Comparison of ENCODE assay signal across 1 cellular context in the genomic region with DNA sequence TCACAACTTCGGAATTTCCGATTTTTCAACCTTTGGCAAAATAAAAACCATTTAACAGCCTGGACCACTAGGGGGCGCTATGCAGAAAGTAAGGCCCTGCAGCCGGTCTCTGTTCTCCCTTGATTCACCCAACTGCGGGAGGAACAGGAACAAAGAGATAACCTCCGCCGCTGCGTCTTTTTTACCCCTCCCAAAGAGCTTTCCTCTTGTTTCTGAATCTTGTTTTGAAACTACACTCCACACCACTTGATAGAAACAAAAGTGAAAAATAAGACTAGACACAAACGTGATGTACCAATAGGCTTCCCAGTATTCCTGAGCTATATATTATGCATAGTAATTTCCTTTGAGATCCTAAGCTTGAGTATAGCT.
TF ChIP-seq lines count a peak whose summit lies in the region.

No MANE protein-coding gene starts in this region.

TF ChIP-seq in HepG2, 621 proteins besides CTCF, POLR2A, EP300 and RAD21 (continued from another document and continues in another):
- TF ChIP-seq, protein P1, sequence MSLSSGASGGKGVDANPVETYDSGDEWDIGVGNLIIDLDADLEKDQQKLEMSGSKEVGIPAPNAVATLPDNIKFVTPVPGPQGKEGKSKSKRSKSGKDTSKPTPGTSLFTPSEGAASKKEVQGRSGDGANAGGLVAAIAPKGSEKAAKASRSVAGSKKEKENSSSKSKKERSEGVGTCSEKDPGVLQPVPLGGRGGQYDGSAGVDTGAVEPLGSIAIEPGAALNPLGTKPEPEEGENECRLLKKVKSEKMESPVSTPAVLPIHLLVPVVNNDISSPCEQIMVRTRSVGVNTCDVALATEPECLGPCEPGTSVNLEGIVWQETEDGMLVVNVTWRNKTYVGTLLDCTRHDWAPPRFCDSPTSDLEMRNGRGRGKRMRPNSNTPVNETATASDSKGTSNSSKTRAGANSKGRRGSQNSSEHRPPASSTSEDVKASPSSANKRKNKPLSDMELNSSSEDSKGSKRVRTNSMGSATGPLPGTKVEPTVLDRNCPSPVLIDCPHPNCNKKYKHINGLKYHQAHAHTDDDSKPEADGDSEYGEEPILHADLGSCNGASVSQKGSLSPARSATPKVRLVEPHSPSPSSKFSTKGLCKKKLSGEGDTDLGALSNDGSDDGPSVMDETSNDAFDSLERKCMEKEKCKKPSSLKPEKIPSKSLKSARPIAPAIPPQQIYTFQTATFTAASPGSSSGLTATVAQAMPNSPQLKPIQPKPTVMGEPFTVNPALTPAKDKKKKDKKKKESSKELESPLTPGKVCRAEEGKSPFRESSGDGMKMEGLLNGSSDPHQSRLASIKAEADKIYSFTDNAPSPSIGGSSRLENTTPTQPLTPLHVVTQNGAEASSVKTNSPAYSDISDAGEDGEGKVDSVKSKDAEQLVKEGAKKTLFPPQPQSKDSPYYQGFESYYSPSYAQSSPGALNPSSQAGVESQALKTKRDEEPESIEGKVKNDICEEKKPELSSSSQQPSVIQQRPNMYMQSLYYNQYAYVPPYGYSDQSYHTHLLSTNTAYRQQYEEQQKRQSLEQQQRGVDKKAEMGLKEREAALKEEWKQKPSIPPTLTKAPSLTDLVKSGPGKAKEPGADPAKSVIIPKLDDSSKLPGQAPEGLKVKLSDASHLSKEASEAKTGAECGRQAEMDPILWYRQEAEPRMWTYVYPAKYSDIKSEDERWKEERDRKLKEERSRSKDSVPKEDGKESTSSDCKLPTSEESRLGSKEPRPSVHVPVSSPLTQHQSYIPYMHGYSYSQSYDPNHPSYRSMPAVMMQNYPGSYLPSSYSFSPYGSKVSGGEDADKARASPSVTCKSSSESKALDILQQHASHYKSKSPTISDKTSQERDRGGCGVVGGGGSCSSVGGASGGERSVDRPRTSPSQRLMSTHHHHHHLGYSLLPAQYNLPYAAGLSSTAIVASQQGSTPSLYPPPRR (CRISPR knock-in tag; IDR thresholded peaks at IDR 0.05; ENCODE audit: borderline replicate concordance), result no peak
- TF ChIP-seq SPEN (CRISPR knock-in tag; IDR thresholded peaks at IDR 0.05; ENCODE audit: low read depth) (no peak), MBNL3 (CRISPR knock-in tag; conservative IDR thresholded peaks at IDR 0.05) (no peak), TAF1 (CRISPR knock-in tag; IDR thresholded peaks at IDR 0.05) (no peak), HES4 (CRISPR knock-in tag; IDR thresholded peaks at IDR 0.05; ENCODE audit: borderline replicate concordance) (no peak), HOXA7 (CRISPR knock-in tag; IDR thresholded peaks at IDR 0.05) (no peak), ELF3 (CRISPR knock-in tag; IDR thresholded peaks at IDR 0.05) (peak; percentile 43; the same call in 1 of the 2 replicates), MAZ (IDR thresholded peaks at IDR 0.05; ENCODE audit: borderline replicate concordance, low read depth, low read length) (no peak), MAZ (CRISPR knock-in tag; IDR thresholded peaks at IDR 0.05; ENCODE audit: low read depth) (0 out of 2 replicates have a peak, but pooled peaks have one; percentile 30), ZEB1 (IDR thresholded peaks at IDR 0.05; ENCODE audit: insufficient replicate concordance, low read depth) (no peak), MZF1 (CRISPR knock-in tag; IDR thresholded peaks at IDR 0.05; ENCODE audit: borderline replicate concordance) (no peak), SNAI1 (CRISPR knock-in tag; IDR thresholded peaks at IDR 0.05; ENCODE audit: borderline replicate concordance) (no peak), ZNF431 (CRISPR knock-in tag; IDR thresholded peaks at IDR 0.05; ENCODE audit: borderline replicate concordance, low read depth) (no peak), ZFAT (CRISPR knock-in tag; conservative IDR thresholded peaks at IDR 0.05) (no peak), ZNF441 (CRISPR knock-in tag; IDR thresholded peaks at IDR 0.05; ENCODE audit: borderline replicate concordance) (no peak), ZNF549 (CRISPR knock-in tag; IDR thresholded peaks at IDR 0.05) (no peak), RNF2 (conservative IDR thresholded peaks at IDR 0.05; ENCODE audit: low read depth) (peak; percentile 62; the same call in 1 of the 2 replicates), RORA (CRISPR knock-in tag; IDR thresholded peaks at IDR 0.05) (no peak), GABPA (IDR thresholded peaks at IDR 0.05; ENCODE audit: low read depth, low read length) (no peak), GABPA (CRISPR knock-in tag; IDR thresholded peaks at IDR 0.05; ENCODE audit: low read depth) (peak; percentile 54; the same call in 1 of the 2 replicates), ZNF232 (CRISPR knock-in tag; IDR thresholded peaks at IDR 0.05; ENCODE audit: borderline replicate concordance) (no peak), CHCHD3 (CRISPR knock-in tag; IDR thresholded peaks at IDR 0.05) (no peak), YEATS2 (CRISPR knock-in tag; IDR thresholded peaks at IDR 0.05; ENCODE audit: borderline replicate concordance) (peak; percentile 37; the same call in 1 of the 2 replicates), ZNF468 (CRISPR knock-in tag; IDR thresholded peaks at IDR 0.05) (no peak), FOXC1 (CRISPR knock-in tag; IDR thresholded peaks at IDR 0.05; ENCODE audit: borderline replicate concordance) (no peak), ATF1 (CRISPR knock-in tag; IDR thresholded peaks at IDR 0.05) (no peak), HOXA9 (CRISPR knock-in tag; IDR thresholded peaks at IDR 0.05; ENCODE audit: borderline replicate concordance) (no peak), ARNT (IDR thresholded peaks at IDR 0.05) (no peak), EED (CRISPR knock-in tag; IDR thresholded peaks at IDR 0.05) (no peak)
- TF ChIP-seq, protein P2, sequence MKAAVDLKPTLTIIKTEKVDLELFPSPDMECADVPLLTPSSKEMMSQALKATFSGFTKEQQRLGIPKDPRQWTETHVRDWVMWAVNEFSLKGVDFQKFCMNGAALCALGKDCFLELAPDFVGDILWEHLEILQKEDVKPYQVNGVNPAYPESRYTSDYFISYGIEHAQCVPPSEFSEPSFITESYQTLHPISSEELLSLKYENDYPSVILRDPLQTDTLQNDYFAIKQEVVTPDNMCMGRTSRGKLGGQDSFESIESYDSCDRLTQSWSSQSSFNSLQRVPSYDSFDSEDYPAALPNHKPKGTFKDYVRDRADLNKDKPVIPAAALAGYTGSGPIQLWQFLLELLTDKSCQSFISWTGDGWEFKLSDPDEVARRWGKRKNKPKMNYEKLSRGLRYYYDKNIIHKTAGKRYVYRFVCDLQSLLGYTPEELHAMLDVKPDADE (CRISPR knock-in tag; IDR thresholded peaks at IDR 0.05), result no peak
- TF ChIP-seq, protein P3, sequence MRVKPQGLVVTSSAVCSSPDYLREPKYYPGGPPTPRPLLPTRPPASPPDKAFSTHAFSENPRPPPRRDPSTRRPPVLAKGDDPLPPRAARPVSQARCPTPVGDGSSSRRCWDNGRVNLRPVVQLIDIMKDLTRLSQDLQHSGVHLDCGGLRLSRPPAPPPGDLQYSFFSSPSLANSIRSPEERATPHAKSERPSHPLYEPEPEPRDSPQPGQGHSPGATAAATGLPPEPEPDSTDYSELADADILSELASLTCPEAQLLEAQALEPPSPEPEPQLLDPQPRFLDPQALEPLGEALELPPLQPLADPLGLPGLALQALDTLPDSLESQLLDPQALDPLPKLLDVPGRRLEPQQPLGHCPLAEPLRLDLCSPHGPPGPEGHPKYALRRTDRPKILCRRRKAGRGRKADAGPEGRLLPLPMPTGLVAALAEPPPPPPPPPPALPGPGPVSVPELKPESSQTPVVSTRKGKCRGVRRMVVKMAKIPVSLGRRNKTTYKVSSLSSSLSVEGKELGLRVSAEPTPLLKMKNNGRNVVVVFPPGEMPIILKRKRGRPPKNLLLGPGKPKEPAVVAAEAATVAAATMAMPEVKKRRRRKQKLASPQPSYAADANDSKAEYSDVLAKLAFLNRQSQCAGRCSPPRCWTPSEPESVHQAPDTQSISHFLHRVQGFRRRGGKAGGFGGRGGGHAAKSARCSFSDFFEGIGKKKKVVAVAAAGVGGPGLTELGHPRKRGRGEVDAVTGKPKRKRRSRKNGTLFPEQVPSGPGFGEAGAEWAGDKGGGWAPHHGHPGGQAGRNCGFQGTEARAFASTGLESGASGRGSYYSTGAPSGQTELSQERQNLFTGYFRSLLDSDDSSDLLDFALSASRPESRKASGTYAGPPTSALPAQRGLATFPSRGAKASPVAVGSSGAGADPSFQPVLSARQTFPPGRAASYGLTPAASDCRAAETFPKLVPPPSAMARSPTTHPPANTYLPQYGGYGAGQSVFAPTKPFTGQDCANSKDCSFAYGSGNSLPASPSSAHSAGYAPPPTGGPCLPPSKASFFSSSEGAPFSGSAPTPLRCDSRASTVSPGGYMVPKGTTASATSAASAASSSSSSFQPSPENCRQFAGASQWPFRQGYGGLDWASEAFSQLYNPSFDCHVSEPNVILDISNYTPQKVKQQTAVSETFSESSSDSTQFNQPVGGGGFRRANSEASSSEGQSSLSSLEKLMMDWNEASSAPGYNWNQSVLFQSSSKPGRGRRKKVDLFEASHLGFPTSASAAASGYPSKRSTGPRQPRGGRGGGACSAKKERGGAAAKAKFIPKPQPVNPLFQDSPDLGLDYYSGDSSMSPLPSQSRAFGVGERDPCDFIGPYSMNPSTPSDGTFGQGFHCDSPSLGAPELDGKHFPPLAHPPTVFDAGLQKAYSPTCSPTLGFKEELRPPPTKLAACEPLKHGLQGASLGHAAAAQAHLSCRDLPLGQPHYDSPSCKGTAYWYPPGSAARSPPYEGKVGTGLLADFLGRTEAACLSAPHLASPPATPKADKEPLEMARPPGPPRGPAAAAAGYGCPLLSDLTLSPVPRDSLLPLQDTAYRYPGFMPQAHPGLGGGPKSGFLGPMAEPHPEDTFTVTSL (CRISPR knock-in tag; IDR thresholded peaks at IDR 0.05; ENCODE audit: borderline replicate concordance), result peak; percentile 21; the same call in 1 of the 2 replicates
- TF ChIP-seq, protein P4, sequence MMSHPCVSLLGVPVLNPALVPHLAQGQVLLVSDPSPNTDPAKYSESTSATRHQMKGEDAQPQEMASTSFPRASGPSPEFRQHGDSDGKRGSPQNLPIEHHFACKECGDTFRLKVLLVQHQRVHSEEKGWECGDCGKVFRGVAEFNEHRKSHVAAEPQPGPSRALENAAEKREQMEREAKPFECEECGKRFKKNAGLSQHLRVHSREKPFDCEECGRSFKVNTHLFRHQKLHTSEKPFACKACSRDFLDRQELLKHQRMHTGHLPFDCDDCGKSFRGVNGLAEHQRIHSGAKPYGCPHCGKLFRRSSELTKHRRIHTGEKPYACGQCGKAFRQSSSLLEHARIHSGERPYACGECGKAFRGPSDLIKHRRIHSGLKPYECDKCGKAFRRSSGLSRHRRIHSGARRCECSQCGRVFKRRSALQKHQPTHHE (CRISPR knock-in tag; IDR thresholded peaks at IDR 0.05; ENCODE audit: borderline replicate concordance), result no peak
- TF ChIP-seq, protein P5, sequence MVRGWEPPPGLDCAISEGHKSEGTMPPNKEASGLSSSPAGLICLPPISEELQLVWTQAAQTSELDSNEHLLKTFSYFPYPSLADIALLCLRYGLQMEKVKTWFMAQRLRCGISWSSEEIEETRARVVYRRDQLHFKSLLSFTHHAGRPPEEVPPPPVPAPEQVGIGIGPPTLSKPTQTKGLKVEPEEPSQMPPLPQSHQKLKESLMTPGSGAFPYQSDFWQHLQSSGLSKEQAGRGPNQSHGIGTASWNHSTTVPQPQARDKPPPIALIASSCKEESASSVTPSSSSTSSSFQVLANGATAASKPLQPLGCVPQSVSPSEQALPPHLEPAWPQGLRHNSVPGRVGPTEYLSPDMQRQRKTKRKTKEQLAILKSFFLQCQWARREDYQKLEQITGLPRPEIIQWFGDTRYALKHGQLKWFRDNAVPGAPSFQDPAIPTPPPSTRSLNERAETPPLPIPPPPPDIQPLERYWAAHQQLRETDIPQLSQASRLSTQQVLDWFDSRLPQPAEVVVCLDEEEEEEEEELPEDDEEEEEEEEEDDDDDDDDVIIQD (CRISPR knock-in tag; IDR thresholded peaks at IDR 0.05; ENCODE audit: low read depth), result peak; percentile 50; the same call in 1 of the 2 replicates
- TF ChIP-seq, protein P6, sequence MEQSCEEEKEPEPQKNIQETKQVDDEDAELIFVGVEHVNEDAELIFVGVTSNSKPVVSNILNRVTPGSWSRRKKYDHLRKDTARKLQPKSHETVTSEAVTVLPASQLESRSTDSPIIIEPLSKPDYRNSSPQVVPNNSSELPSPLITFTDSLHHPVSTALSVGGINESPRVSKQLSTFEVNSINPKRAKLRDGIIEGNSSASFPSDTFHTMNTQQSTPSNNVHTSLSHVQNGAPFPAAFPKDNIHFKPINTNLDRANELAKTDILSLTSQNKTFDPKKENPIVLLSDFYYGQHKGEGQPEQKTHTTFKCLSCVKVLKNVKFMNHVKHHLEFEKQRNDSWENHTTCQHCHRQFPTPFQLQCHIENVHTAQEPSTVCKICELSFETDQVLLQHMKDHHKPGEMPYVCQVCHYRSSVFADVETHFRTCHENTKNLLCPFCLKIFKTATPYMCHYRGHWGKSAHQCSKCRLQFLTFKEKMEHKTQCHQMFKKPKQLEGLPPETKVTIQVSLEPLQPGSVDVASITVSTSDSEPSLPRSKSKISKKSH (CRISPR knock-in tag; IDR thresholded peaks at IDR 0.05; ENCODE audit: borderline replicate concordance), result no peak
- TF ChIP-seq, protein P7, sequence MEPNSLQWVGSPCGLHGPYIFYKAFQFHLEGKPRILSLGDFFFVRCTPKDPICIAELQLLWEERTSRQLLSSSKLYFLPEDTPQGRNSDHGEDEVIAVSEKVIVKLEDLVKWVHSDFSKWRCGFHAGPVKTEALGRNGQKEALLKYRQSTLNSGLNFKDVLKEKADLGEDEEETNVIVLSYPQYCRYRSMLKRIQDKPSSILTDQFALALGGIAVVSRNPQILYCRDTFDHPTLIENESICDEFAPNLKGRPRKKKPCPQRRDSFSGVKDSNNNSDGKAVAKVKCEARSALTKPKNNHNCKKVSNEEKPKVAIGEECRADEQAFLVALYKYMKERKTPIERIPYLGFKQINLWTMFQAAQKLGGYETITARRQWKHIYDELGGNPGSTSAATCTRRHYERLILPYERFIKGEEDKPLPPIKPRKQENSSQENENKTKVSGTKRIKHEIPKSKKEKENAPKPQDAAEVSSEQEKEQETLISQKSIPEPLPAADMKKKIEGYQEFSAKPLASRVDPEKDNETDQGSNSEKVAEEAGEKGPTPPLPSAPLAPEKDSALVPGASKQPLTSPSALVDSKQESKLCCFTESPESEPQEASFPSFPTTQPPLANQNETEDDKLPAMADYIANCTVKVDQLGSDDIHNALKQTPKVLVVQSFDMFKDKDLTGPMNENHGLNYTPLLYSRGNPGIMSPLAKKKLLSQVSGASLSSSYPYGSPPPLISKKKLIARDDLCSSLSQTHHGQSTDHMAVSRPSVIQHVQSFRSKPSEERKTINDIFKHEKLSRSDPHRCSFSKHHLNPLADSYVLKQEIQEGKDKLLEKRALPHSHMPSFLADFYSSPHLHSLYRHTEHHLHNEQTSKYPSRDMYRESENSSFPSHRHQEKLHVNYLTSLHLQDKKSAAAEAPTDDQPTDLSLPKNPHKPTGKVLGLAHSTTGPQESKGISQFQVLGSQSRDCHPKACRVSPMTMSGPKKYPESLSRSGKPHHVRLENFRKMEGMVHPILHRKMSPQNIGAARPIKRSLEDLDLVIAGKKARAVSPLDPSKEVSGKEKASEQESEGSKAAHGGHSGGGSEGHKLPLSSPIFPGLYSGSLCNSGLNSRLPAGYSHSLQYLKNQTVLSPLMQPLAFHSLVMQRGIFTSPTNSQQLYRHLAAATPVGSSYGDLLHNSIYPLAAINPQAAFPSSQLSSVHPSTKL (CRISPR knock-in tag; IDR thresholded peaks at IDR 0.05), result peak; percentile 22; the same call in 1 of the 2 replicates
- TF ChIP-seq, protein P8, sequence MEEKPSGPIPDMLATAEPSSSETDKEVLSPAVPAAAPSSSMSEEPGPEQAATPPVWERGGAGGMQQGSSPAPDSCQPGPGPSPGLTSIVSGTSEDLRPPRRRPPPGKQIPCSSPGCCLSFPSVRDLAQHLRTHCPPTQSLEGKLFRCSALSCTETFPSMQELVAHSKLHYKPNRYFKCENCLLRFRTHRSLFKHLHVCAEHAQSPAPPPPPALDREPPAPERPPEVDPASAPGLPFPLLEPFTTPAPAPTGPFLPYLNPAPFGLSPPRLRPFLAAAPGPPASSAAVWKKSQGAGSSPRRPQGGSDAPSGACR (CRISPR knock-in tag; IDR thresholded peaks at IDR 0.05), result no peak
- TF ChIP-seq, protein P9, sequence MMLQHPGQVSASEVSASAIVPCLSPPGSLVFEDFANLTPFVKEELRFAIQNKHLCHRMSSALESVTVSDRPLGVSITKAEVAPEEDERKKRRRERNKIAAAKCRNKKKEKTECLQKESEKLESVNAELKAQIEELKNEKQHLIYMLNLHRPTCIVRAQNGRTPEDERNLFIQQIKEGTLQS (CRISPR knock-in tag; IDR thresholded peaks at IDR 0.05), result no peak
